1 cellular context compared by ENCODE assay signal in the genomic region with DNA sequence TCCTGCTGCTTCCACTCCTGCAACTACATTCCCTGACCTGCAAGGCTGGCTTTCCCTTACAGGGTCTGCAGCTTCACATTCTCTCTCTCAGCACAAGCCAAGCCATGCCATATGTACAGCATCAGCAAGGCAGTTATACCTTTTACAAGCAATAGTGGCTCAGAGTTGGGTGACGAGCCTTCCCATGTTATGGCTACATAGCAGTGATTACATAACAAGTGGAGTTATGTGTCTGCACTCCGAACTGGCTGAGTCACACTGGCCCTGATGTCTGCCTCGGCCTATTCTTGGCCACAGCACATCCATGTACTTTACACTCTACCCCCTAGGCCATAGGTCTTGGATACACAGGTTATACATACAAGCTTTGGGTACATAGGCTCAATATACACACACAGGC.
TF ChIP-seq lines count a peak whose summit lies in the region.

No MANE protein-coding gene starts in this region.

TF ChIP-seq in GM23338, 12 proteins besides CTCF, POLR2A, EP300 and RAD21 (continued from another document):
- TF ChIP-seq, protein P1, sequence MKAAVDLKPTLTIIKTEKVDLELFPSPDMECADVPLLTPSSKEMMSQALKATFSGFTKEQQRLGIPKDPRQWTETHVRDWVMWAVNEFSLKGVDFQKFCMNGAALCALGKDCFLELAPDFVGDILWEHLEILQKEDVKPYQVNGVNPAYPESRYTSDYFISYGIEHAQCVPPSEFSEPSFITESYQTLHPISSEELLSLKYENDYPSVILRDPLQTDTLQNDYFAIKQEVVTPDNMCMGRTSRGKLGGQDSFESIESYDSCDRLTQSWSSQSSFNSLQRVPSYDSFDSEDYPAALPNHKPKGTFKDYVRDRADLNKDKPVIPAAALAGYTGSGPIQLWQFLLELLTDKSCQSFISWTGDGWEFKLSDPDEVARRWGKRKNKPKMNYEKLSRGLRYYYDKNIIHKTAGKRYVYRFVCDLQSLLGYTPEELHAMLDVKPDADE (IDR thresholded peaks at IDR 0.05), result no peak
- TF ChIP-seq ZNF462 (CRISPR knock-in tag; IDR thresholded peaks at IDR 0.05), result no peak
- no peak for TF ChIP-seq NANOG (IDR thresholded peaks at IDR 0.05; ENCODE audit: borderline replicate concordance)
- no peak for TF ChIP-seq STAT1 (IDR thresholded peaks at IDR 0.05; ENCODE audit: unreplicated experiment)
- TF ChIP-seq EZH2 (IDR thresholded peaks at IDR 0.05; ENCODE audit: low read depth, unreplicated experiment), result no peak
TF ChIP-seq in GM23338: peak in this region for 0.
